In genomic region chr17:44308320-44308818, GRCh38 we compare ENCODE assay signal across 1 cellular context.
TF ChIP-seq lines count a peak whose summit lies in the region.

Gene RUNDC3A (plus strand): TSS chr17:44308601. CDS start chr17:44308833, 232 bp downstream.

TF ChIP-seq in GM23338, 12 proteins besides CTCF, POLR2A, EP300 and RAD21 (continued from another document):
- TF ChIP-seq, protein P1, sequence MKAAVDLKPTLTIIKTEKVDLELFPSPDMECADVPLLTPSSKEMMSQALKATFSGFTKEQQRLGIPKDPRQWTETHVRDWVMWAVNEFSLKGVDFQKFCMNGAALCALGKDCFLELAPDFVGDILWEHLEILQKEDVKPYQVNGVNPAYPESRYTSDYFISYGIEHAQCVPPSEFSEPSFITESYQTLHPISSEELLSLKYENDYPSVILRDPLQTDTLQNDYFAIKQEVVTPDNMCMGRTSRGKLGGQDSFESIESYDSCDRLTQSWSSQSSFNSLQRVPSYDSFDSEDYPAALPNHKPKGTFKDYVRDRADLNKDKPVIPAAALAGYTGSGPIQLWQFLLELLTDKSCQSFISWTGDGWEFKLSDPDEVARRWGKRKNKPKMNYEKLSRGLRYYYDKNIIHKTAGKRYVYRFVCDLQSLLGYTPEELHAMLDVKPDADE (IDR thresholded peaks at IDR 0.05), result no peak
- TF ChIP-seq, protein P2, sequence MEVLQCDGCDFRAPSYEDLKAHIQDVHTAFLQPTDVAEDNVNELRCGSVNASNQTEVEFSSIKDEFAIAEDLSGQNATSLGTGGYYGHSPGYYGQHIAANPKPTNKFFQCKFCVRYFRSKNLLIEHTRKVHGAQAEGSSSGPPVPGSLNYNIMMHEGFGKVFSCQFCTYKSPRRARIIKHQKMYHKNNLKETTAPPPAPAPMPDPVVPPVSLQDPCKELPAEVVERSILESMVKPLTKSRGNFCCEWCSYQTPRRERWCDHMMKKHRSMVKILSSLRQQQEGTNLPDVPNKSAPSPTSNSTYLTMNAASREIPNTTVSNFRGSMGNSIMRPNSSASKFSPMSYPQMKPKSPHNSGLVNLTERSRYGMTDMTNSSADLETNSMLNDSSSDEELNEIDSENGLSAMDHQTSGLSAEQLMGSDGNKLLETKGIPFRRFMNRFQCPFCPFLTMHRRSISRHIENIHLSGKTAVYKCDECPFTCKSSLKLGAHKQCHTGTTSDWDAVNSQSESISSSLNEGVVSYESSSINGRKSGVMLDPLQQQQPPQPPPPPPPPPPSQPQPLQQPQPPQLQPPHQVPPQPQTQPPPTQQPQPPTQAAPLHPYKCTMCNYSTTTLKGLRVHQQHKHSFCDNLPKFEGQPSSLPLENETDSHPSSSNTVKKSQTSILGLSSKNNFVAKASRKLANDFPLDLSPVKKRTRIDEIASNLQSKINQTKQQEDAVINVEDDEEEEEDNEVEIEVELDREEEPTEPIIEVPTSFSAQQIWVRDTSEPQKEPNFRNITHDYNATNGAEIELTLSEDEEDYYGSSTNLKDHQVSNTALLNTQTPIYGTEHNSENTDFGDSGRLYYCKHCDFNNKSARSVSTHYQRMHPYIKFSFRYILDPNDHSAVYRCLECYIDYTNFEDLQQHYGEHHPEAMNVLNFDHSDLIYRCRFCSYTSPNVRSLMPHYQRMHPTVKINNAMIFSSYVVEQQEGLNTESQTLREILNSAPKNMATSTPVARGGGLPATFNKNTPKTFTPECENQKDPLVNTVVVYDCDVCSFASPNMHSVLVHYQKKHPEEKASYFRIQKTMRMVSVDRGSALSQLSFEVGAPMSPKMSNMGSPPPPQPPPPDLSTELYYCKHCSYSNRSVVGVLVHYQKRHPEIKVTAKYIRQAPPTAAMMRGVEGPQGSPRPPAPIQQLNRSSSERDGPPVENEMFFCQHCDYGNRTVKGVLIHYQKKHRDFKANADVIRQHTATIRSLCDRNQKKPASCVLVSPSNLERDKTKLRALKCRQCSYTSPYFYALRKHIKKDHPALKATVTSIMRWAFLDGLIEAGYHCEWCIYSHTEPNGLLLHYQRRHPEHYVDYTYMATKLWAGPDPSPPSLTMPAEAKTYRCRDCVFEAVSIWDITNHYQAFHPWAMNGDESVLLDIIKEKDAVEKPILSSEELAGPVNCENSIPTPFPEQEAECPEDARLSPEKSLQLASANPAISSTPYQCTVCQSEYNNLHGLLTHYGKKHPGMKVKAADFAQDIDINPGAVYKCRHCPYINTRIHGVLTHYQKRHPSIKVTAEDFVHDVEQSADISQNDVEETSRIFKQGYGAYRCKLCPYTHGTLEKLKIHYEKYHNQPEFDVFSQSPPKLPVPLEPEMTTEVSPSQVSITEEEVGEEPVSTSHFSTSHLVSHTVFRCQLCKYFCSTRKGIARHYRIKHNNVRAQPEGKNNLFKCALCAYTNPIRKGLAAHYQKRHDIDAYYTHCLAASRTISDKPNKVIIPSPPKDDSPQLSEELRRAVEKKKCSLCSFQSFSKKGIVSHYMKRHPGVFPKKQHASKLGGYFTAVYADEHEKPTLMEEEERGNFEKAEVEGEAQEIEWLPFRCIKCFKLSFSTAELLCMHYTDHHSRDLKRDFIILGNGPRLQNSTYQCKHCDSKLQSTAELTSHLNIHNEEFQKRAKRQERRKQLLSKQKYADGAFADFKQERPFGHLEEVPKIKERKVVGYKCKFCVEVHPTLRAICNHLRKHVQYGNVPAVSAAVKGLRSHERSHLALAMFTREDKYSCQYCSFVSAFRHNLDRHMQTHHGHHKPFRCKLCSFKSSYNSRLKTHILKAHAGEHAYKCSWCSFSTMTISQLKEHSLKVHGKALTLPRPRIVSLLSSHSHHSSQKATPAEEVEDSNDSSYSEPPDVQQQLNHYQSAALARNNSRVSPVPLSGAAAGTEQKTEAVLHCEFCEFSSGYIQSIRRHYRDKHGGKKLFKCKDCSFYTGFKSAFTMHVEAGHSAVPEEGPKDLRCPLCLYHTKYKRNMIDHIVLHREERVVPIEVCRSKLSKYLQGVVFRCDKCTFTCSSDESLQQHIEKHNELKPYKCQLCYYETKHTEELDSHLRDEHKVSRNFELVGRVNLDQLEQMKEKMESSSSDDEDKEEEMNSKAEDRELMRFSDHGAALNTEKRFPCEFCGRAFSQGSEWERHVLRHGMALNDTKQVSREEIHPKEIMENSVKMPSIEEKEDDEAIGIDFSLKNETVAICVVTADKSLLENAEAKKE (CRISPR knock-in tag; IDR thresholded peaks at IDR 0.05), result no peak
- peak; percentile 59 for TF ChIP-seq POLR2AphosphoS5 (IDR thresholded peaks at IDR 0.05; ENCODE audit: low read depth)
